Comparison of ENCODE assay signal across 8 cellular contexts in genomic region chr9:127927457-127928231, GRCh38. TPM values are rescaled to one million over a fixed set of nuclear protein-coding genes. Genes with fewer than 3 reads are reported as not detected.
DNase-seq lines count a peak whose midpoint lies in the region; ATAC-seq lines count a peak whose summit lies in the region.

No MANE protein-coding gene starts in this region.

- H3K27ac Mint-ChIP-seq in activated CD8-positive, alpha-beta memory T cell treated with anti-CD3 and anti-CD28 coated beads, Interleukin-2, amount 10 ng/mL, durations not matched to agents 7 days and 5 days, result no peak overlapping the region

- DNase-seq in DMS79 treated with DMSO at 0.1 percent for 48 hours (lab: John Stamatoyannopoulos, UW) (peak; percentile 27), DMS79 (lab: John Stamatoyannopoulos, UW) (no peak), pons (ENCODE audit: low spot score) (no peak)
- DNase-seq in activated CD8-positive, alpha-beta memory T cell treated with anti-CD3 and anti-CD28 coated beads, Interleukin-2, amount 10 ng/mL, durations not matched to agents 7 days and 5 days, result peak; percentile 80
- peak; percentile 73 for DNase-seq in stimulated activated CD4-positive, alpha-beta T cell treated with anti-CD3 and anti-CD28 coated beads, Interleukin-12 subunit alpha, Interleukin-12 subunit beta, amount 100 ng/mL, for 4 hours
- no peak for DNase-seq in NK-92 treated with Interleukin-12 subunit alpha and Interleukin-12 subunit beta, amount 100 ng/mL, for 24 hours (lab: John Stamatoyannopoulos, UW)

- peaks cover 28% of the 10 kb centered on the region for H3K4me1 Mint-ChIP-seq in activated CD8-positive, alpha-beta memory T cell treated with anti-CD3 and anti-CD28 coated beads, Interleukin-2, amount 10 ng/mL, durations not matched to agents 7 days and 5 days

- H3K9me3 Mint-ChIP-seq in activated CD8-positive, alpha-beta memory T cell treated with anti-CD3 and anti-CD28 coated beads, Interleukin-2, amount 10 ng/mL, durations not matched to agents 7 days and 5 days (ENCODE audit: low read depth), result no peaks in the 10 kb centered on the region

- H3K36me3 Mint-ChIP-seq in activated CD8-positive, alpha-beta memory T cell treated with anti-CD3 and anti-CD28 coated beads, Interleukin-2, amount 10 ng/mL, durations not matched to agents 7 days and 5 days, result no peaks in the 10 kb centered on the region

- H3K27me3 Mint-ChIP-seq in activated CD8-positive, alpha-beta memory T cell treated with anti-CD3 and anti-CD28 coated beads, Interleukin-2, amount 10 ng/mL, durations not matched to agents 7 days and 5 days, result peaks cover 39% of the 10 kb centered on the region

- peak overlapping the region; percentile 57 for H3K4me3 Mint-ChIP-seq in activated CD8-positive, alpha-beta memory T cell treated with anti-CD3 and anti-CD28 coated beads, Interleukin-2, amount 10 ng/mL, durations not matched to agents 7 days and 5 days

- CTCF ChIA-PET in activated CD8-positive, alpha-beta memory T cell treated with anti-CD3 and anti-CD28 coated beads, Interleukin-2, amount 10 ng/mL, durations not matched to agents 7 days and 5 days (lab: Charles Lee), result interaction anchor here (1.4 to 6.2 kb wide), 3 partner anchors 11 to 190 kb away, joined by 4 to 25 read pairs (median 4); partner anchors contain the start of gene ST6GALNAC4

- ATAC-seq in activated CD8-positive, alpha-beta memory T cell treated with anti-CD3 and anti-CD28 coated beads, Interleukin-2, amount 10 ng/mL, durations not matched to agents 7 days and 5 days, result peak; percentile 28
- peak; percentile 77 for ATAC-seq in esophagus mucosa
- no peak for ATAC-seq in HG03095 (IDR thresholded peaks at IDR 0.05; ENCODE audit: unreplicated experiment)

RNA-seq across cellular contexts. Expression of gene PIP5KL1, which starts 2.9 kb away (rescaled TPM):
- 1 to 10 TPM; 1.8 to 2.6 TPM for total RNA-seq in activated CD8-positive, alpha-beta memory T cell treated with anti-CD3 and anti-CD28 coated beads, Interleukin-2, amount 10 ng/mL, durations not matched to agents 7 days and 5 days
- total RNA-seq in esophagus mucosa, result 4.3 TPM

RNA-seq across cellular contexts. Expression of gene DPM2, which starts 10.0 kb away (rescaled TPM):
- 10 to 100 TPM; 51.4 to 53.5 TPM for total RNA-seq in activated CD8-positive, alpha-beta memory T cell treated with anti-CD3 and anti-CD28 coated beads, Interleukin-2, amount 10 ng/mL, durations not matched to agents 7 days and 5 days
- 25.7 TPM for total RNA-seq in esophagus mucosa

RNA-seq across cellular contexts. Expression of gene ST6GALNAC4, which starts 10.8 kb away (rescaled TPM):
- 10 to 100 TPM; 64.7 to 71.4 TPM for total RNA-seq in activated CD8-positive, alpha-beta memory T cell treated with anti-CD3 and anti-CD28 coated beads, Interleukin-2, amount 10 ng/mL, durations not matched to agents 7 days and 5 days
- total RNA-seq in esophagus mucosa, result 11.4 TPM

RNA-seq across cellular contexts. Expression of gene ST6GALNAC6, which starts 28.2 kb away (rescaled TPM):
- total RNA-seq in activated CD8-positive, alpha-beta memory T cell treated with anti-CD3 and anti-CD28 coated beads, Interleukin-2, amount 10 ng/mL, durations not matched to agents 7 days and 5 days, result 10 to 100 TPM; 75.7 to 93.5 TPM
- 13.0 TPM for total RNA-seq in esophagus mucosa

RNA-seq across cellular contexts. Expression of gene AK1, which starts 50.2 kb away (rescaled TPM):
- total RNA-seq in activated CD8-positive, alpha-beta memory T cell treated with anti-CD3 and anti-CD28 coated beads, Interleukin-2, amount 10 ng/mL, durations not matched to agents 7 days and 5 days, result 10 to 100 TPM; 33.6 to 34.3 TPM
- 39.9 TPM for total RNA-seq in esophagus mucosa

Comparison
In these comparisons a context has a peak if more than half of its experiments do, and no peak if none do; other contexts are left out.
1. DNase-seq: peak in DMS79 treated with DMSO at 0.1 percent for 48 hours (single experiment), activated CD8-positive, alpha-beta memory T cell treated with anti-CD3 and anti-CD28 coated beads, Interleukin-2, amount 10 ng/mL, durations not matched to agents 7 days and 5 days (single experiment) and stimulated activated CD4-positive, alpha-beta T cell treated with anti-CD3 and anti-CD28 coated beads, Interleukin-12 subunit alpha, Interleukin-12 subunit beta, amount 100 ng/mL, for 4 hours (single experiment); none in DMS79 (single experiment), NK-92 treated with Interleukin-12 subunit alpha and Interleukin-12 subunit beta, amount 100 ng/mL, for 24 hours (single experiment) and pons (single experiment).